In the genomic region with DNA sequence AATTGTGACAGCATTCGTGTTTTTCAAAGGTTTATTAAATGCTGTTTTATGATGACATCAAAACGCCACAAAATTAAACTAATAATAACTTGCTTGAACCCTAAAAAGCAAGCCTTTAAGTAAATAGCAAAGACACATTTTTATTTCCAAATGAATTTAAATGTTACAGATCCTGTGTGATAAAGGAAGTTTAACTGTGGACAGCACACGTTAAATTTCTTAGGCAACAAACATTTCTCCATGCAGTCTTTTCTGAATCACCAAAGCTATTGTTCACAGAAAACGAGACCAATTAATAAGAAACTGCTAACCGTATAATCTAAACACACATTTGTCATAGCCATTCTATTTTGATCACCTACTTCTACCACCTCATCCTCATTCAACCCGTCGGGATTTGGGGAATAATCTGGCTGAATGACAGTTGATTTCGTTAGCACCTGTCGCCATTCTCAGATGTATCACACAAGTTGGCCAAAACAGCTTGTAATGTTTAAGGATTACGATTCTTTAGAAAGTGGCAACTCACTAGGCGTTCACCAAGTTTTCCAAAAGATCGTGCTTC, we compare ENCODE assay signal across 8 cellular contexts. TPM values are rescaled to one million over a fixed set of nuclear protein-coding genes. Genes with fewer than 3 reads are reported as not detected.
DNase-seq lines count a peak whose midpoint lies in the region; ATAC-seq and TF ChIP-seq lines count a peak whose summit lies in the region.

No MANE protein-coding gene starts in this region.

- peaks cover 33% of the 10 kb centered on the region for H3K4me1 Mint-ChIP-seq in activated CD4-positive, alpha-beta T cell treated with anti-CD3 and anti-CD28 coated beads, Interleukin-2, amount 10 ng/mL, durations not matched to agents 24 days and 14 days

- no peaks in the 10 kb centered on the region for H3K9me3 Mint-ChIP-seq in activated CD4-positive, alpha-beta T cell treated with anti-CD3 and anti-CD28 coated beads, Interleukin-2, amount 10 ng/mL, durations not matched to agents 24 days and 14 days

- H3K27ac ChIP-seq in SJCRH30 (peak overlapping the region; percentile 80), gastrocnemius medialis (peak overlapping the region; percentile 37 to 87 (median 62))

- no peak for ATAC-seq in gastrocnemius medialis

- in situ Hi-C loops in gastrocnemius medialis (cut with MboI; ENCODE audit: low sequenced_read_pairs in 4 of 4), result no loop called here

- peak overlapping the region; percentile 99 for H3K4me3 Mint-ChIP-seq in activated CD4-positive, alpha-beta T cell treated with anti-CD3 and anti-CD28 coated beads, Interleukin-2, amount 10 ng/mL, durations not matched to agents 24 days and 14 days

- H3K4me1 ChIP-seq in SJCRH30 (no peaks in the 10 kb centered on the region), gastrocnemius medialis (peaks cover 7 to 8% of the 10 kb centered on the region in 2 donors)

- H3K36me3 Mint-ChIP-seq in activated CD4-positive, alpha-beta T cell treated with anti-CD3 and anti-CD28 coated beads, Interleukin-2, amount 10 ng/mL, durations not matched to agents 24 days and 14 days (ENCODE audit: low read depth), result peaks cover 24% of the 10 kb centered on the region

- H3K27me3 Mint-ChIP-seq in activated CD4-positive, alpha-beta T cell treated with anti-CD3 and anti-CD28 coated beads, Interleukin-2, amount 10 ng/mL, durations not matched to agents 24 days and 14 days, result no peaks in the 10 kb centered on the region

- 0 out of 2 replicates have a peak, but pooled peaks cover 4% of the 10 kb centered on the region for H3K36me3 ChIP-seq in SJCRH30
- H3K36me3 ChIP-seq in gastrocnemius medialis, result no peaks in the 10 kb centered on the region

- H3K27ac Mint-ChIP-seq in activated CD4-positive, alpha-beta T cell treated with anti-CD3 and anti-CD28 coated beads, Interleukin-2, amount 10 ng/mL, durations not matched to agents 24 days and 14 days, result peak overlapping the region; percentile 98

- DNase-seq in activated CD4-positive, alpha-beta T cell treated with anti-CD3 and anti-CD28 coated beads, Interleukin-2, amount 10 ng/mL, durations not matched to agents 24 days and 14 days, result no peak
- no peak for DNase-seq in activated CD4-positive, alpha-beta T cell treated with anti-CD3 and anti-CD28 coated beads, Interleukin-2, amount 50 U/mL, for 48 hours
- DNase-seq in SJCRH30 (peak in 1 of 2 experiments; percentile 67), fibroblast of the aortic adventitia (ENCODE audit: low read depth) (peak; percentile 23), gastrocnemius medialis (no peak), cerebellar nuclear complex (lab: John Stamatoyannopoulos, UW) (no peak), HPDE6-E6E7 (ENCODE audit: extremely low spot score) (no peak)
- DNase-seq in stimulated activated CD4-positive, alpha-beta T cell treated with anti-CD3 and anti-CD28 coated beads, Interleukin-4, amount 100 ng/mL, for 4 hours, result no peak

- TF ChIP-seq POLR2A in gastrocnemius medialis (IDR thresholded peaks at IDR 0.05), result no peak

- intact Hi-C loops in activated CD4-positive, alpha-beta T cell treated with anti-CD3 and anti-CD28 coated beads, Interleukin-2, amount 10 ng/mL, durations not matched to agents 24 days and 14 days (cut with micrococcal nuclease), result loop anchor here (1.0 to 5.0 kb wide), 4 partner anchors 35 to 146 kb away; a partner anchor contains a TSS
- intact Hi-C loops in gastrocnemius medialis (cut with DNase I; ENCODE audit: low total_unique reads), result loop anchor here (5.0 to 10.0 kb wide), 3 partner anchors 185 to 1482 kb away; a partner anchor contains a TSS

- H3K9me3 ChIP-seq in SJCRH30 (replicated peaks) (no peaks in the 10 kb centered on the region), gastrocnemius medialis (no peaks in the 10 kb centered on the region)

- H3K27me3 ChIP-seq in SJCRH30 (no peaks in the 10 kb centered on the region), gastrocnemius medialis (peaks cover 0 to 3% (median 0%) of the 10 kb centered on the region in 3 donors)

- TF ChIP-seq CTCF in fibroblast of the aortic adventitia (IDR thresholded peaks at IDR 0.05; ENCODE audit: insufficient read depth, low read length) (no peak), gastrocnemius medialis (IDR thresholded peaks at IDR 0.05 in 4 of 5, conservative IDR thresholded peaks at IDR 0.05 in 1 of 5) (no peak)

- H3K4me3 ChIP-seq in SJCRH30 (peak overlapping the region; percentile 76), fibroblast of the aortic adventitia (ENCODE audit: low read depth, low read length) (peak overlapping the region; percentile 79), gastrocnemius medialis (peak overlapping the region; percentile 82 to 92 (median 86))

RNA-seq across cellular contexts. Expression of a gene that starts 1.3 kb away (rescaled TPM):
- total RNA-seq in activated CD4-positive, alpha-beta T cell treated with anti-CD3 and anti-CD28 coated beads, Interleukin-2, amount 10 ng/mL, durations not matched to agents 24 days and 14 days, result 120 and 126 TPM in 2 replicates
- total RNA-seq in SJCRH30 (2014; rRNA removed; shearing (Covaris generic)), result 64.8 and 75.7 TPM in 2 replicates
- total RNA-seq in fibroblast of the aortic adventitia (ENCODE audit: low replicate concordance), result 15.0 and 30.1 TPM in 2 replicates
- 1 to 10 TPM; 1.0 to 3.7 (median 1.7) TPM for total RNA-seq in gastrocnemius medialis
